In the genomic region with DNA sequence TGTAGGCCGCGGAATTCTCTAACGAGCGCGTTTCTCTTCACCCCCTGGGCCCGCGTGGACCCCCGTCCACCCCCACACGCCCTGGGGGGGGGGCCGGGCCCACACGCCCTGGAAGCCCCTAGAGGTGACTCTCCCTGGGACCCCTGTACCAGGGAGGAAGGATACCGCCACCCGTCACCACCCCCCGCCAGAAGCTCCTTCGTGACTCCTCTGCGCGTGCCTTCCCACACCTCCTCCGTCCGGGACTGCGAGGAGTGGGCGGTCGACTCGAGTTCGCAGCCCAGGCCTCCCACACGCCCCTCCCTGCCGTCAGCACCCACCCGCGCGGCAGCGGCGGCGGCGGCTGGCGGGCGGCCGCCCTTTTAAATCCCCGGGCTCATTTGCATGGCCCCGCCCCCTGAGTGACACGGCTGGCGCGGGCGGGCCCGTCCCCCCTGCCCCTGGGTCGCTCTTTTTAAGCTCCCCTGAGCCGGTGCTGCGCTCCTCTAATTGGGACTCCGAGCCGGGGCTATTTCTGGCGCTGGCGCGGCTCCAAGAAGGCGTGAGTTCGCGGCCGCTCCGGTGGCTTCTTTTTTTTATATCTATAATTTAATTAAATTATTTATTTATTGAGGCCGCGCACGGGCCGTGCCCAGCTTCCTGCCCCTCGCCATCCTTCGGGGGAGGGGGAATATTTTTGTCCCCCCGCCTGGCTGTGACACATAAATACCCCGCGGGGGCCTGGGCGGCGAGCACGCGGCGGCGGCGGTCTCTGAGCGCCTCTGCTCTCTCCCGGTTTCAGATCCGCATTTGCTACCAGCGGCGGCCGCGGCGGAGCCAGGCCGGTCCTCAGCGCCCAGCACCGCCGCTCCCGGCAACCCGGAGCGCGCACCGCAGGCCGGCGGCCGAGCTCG, we compare ENCODE assay signal across 8 cellular contexts. TPM values are rescaled to one million over a fixed set of nuclear protein-coding genes. Genes with fewer than 3 reads are reported as not detected.
DNase-seq lines count a peak whose midpoint lies in the region; TF ChIP-seq lines count a peak whose summit lies in the region.

A gene with protein sequence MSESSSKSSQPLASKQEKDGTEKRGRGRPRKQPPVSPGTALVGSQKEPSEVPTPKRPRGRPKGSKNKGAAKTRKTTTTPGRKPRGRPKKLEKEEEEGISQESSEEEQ (plus strand): TSS at position 451 of the 893 bp plus-strand sequence. CDS start 3,908 bp downstream, outside the sequence.

- TF ChIP-seq CTCF in DOHH2 (IDR thresholded peaks at IDR 0.05; ENCODE audit: low read depth, low read length, poor library complexity, severe bottlenecking) (no peak), Loucy (conservative IDR thresholded peaks at IDR 0.05; ENCODE audit: low read length) (no peak), neural cell (IDR thresholded peaks at IDR 0.05; ENCODE audit: poor library complexity, severe bottlenecking) (no peak), stomach (IDR thresholded peaks at IDR 0.05) (no peak)

- H3K9me2 ChIP-seq in DOHH2 (replicated peaks; ENCODE audit: control insufficient read depth, low read length) = no peaks in the 10 kb centered on the region
- no peaks in the 10 kb centered on the region for H3K9me2 ChIP-seq in Loucy (replicated peaks; ENCODE audit: low read depth, low read length)
- H3K9me2 ChIP-seq in neural cell (ENCODE audit: insufficient read depth, low read length) = no peaks in the 10 kb centered on the region

- H3K79me2 ChIP-seq in DOHH2 (ENCODE audit: control insufficient read depth, low read length) = peaks cover 51% of the 10 kb centered on the region
- peaks cover 42% of the 10 kb centered on the region for H3K79me2 ChIP-seq in Loucy (ENCODE audit: insufficient read depth, low read length)
- peaks cover 24% of the 10 kb centered on the region for H3K79me2 ChIP-seq in neural cell (replicated peaks; ENCODE audit: insufficient read depth, low read length)

- WGBS in stomach, 5 donors = 1 to 3% (median 2%) methylated on average over 45 to 93 of the region's 93 CpGs

- H3K4me3 ChIP-seq in DOHH2 (ENCODE audit: low read length) (peak within 1 kb of the TSS; percentile 82), Loucy (ENCODE audit: low read length, poor library complexity, severe bottlenecking) (peak within 1 kb of the TSS; percentile 80), neural cell (ENCODE audit: low read length) (peak within 1 kb of the TSS; percentile 89), stomach (peak within 1 kb of the TSS; percentile 72 to 85 (median 75))

- peaks cover 48% of the 10 kb centered on the region for H3K4me1 ChIP-seq in DOHH2 (ENCODE audit: control insufficient read depth, low read length)
- H3K4me1 ChIP-seq in Loucy (ENCODE audit: insufficient read depth, low read length, poor library complexity, severe bottlenecking) = peaks cover 29% of the 10 kb centered on the region
- H3K4me1 ChIP-seq in stomach = peaks cover 23 to 40% (median 30%) of the 10 kb centered on the region in 4 donors

- DNase-seq in GOT3 (lab: John Stamatoyannopoulos, UW) = peak; percentile 18
- peak; percentile 75 for DNase-seq in SHP77 treated with DMSO at 0.1 percent for 48 hours (lab: John Stamatoyannopoulos, UW)
- peak; percentile 82 for DNase-seq in activated effector memory CD4-positive, alpha-beta T cell treated with Interleukin-2 at 50 U/mL for 16 hours
- DNase-seq in fibroblast of the conjunctiva (ENCODE audit: low read depth) = peak; percentile 61
- DNase-seq in stomach = peak; percentile 92

- H3K9ac ChIP-seq in Loucy (ENCODE audit: low read depth, low read length, poor library complexity, severe bottlenecking) (peak within 1 kb of the TSS; percentile 100), neural cell (ENCODE audit: low read length) (peak within 1 kb of the TSS; percentile 77)

- peak within 1 kb of the TSS; percentile 94 for H3K27ac ChIP-seq in DOHH2 (ENCODE audit: low read depth, low read length)
- H3K27ac ChIP-seq in neural cell (ENCODE audit: low read length) = peak within 1 kb of the TSS; percentile 49
- peak within 1 kb of the TSS; percentile 89 to 94 (median 93) for H3K27ac ChIP-seq in stomach

- no peaks in the 10 kb centered on the region for H3K9me3 ChIP-seq in DOHH2 (ENCODE audit: control insufficient read depth, insufficient read depth, low read length)
- H3K9me3 ChIP-seq in Loucy (ENCODE audit: insufficient read depth, low read depth, low read length) = no peaks in the 10 kb centered on the region
- H3K9me3 ChIP-seq in neural cell (ENCODE audit: low read length) = no peaks in the 10 kb centered on the region
- no peaks in the 10 kb centered on the region for H3K9me3 ChIP-seq in stomach

- TF ChIP-seq EP300 in neural cell (conservative IDR thresholded peaks at IDR 0.05; ENCODE audit: poor library complexity, severe bottlenecking) = peak; percentile 9
- no peak for TF ChIP-seq EP300 in stomach (IDR thresholded peaks at IDR 0.05)

- H4K20me1 ChIP-seq in DOHH2 (ENCODE audit: control insufficient read depth, insufficient read depth, low read depth, low read length) (peaks cover 26% of the 10 kb centered on the region; the same call in 1 of the 2 replicates), Loucy (ENCODE audit: insufficient read depth, low read length, poor library complexity, severe bottlenecking) (peaks cover 34% of the 10 kb centered on the region), neural cell (ENCODE audit: insufficient read depth) (peaks cover 4% of the 10 kb centered on the region)

- H2AFZ ChIP-seq in Loucy (ENCODE audit: low read length) (peak within 1 kb of the TSS; percentile 93), neural cell (ENCODE audit: low read depth, low read length) (peak within 1 kb of the TSS; percentile 9)

- TF ChIP-seq POLR2A in stomach (IDR thresholded peaks at IDR 0.05) = peak in 2 of 4 donors; percentile 56 to 90

- H3F3A ChIP-seq in DOHH2 (ENCODE audit: control insufficient read depth, insufficient read depth) (peaks cover 50% of the 10 kb centered on the region), Loucy (ENCODE audit: low read depth) (0 out of 2 replicates have a peak, but pooled peaks cover 6% of the 10 kb centered on the region), neural cell (ENCODE audit: insufficient read depth, low read length, poor library complexity, severe bottlenecking) (no peaks in the 10 kb centered on the region)

- H3K4me2 ChIP-seq in DOHH2 (ENCODE audit: low read length) (peak within 1 kb of the TSS; percentile 95), Loucy (ENCODE audit: low read depth, low read length, poor library complexity, severe bottlenecking) (peak within 1 kb of the TSS; percentile 84), neural cell (ENCODE audit: low read length) (peak within 1 kb of the TSS; percentile 76)

- H3K36me3 ChIP-seq in DOHH2 (ENCODE audit: control insufficient read depth, low read length) (peaks cover 45% of the 10 kb centered on the region), Loucy (ENCODE audit: insufficient read depth, low read length) (peaks cover 11% of the 10 kb centered on the region; the same call in 1 of the 2 replicates), neural cell (ENCODE audit: insufficient read depth, low read length) (no peaks in the 10 kb centered on the region), stomach (peaks cover 0 to 18% (median 14%) of the 10 kb centered on the region in 4 donors)

- intact Hi-C loops in stomach (cut with DNase I; ENCODE audit: low total_unique reads) = no loop called here

- H3K27me3 ChIP-seq in DOHH2 (ENCODE audit: control insufficient read depth, low read length) = no peaks in the 10 kb centered on the region
- H3K27me3 ChIP-seq in Loucy (ENCODE audit: insufficient read depth, low read length, poor library complexity, severe bottlenecking) = no peaks in the 10 kb centered on the region
- H3K27me3 ChIP-seq in neural cell (ENCODE audit: insufficient read depth, low read depth, low read length) = peaks cover 6% of the 10 kb centered on the region
- no peaks in the 10 kb centered on the region for H3K27me3 ChIP-seq in stomach

- TF ChIP-seq RAD21 in neural cell (conservative IDR thresholded peaks at IDR 0.05) = no peak

TF ChIP-seq in neural cell, 6 proteins besides CTCF, POLR2A, EP300 and RAD21:
- TF ChIP-seq EZH2 (IDR thresholded peaks at IDR 0.05; ENCODE audit: borderline replicate concordance, insufficient read depth, low read length, poor library complexity, severe bottlenecking) (no peak), SMC3 (conservative IDR thresholded peaks at IDR 0.05; ENCODE audit: poor library complexity) (no peak), MXI1 (conservative IDR thresholded peaks at IDR 0.05; ENCODE audit: poor library complexity, severe bottlenecking) (no peak), POLR2AphosphoS5 (IDR thresholded peaks at IDR 0.05) (peak; percentile 69), REST (IDR thresholded peaks at IDR 0.05; ENCODE audit: borderline replicate concordance) (no peak)

RNA-seq across cellular contexts. Expression of the gene that starts here (rescaled TPM):
- 31.5 and 42.2 TPM in 2 replicates for polyA plus RNA-seq in neural cell
- 39.0 and 39.9 TPM in 2 replicates for polyA minus RNA-seq in neural cell
- 100 to 1,000 TPM in 1 of 5 donors, 10 to 100 TPM in 3, 1 to 10 TPM in 1; 9.3 to 106 (median 33.6) TPM for total RNA-seq in stomach
- 100 to 1,000 TPM in 1 of 3 donors, 10 to 100 TPM in 2; 91.4 to 114 (median 92.6) TPM for polyA plus RNA-seq in stomach

Comparison
In these comparisons a context has a peak if more than half of its experiments do, and no peak if none do; other contexts are left out.
1. Peak in every context shown above with its lines: DNase-seq, H3K4me3 ChIP-seq and H3K27ac ChIP-seq.
2. DNase-seq: peak in every context shown above with its lines; median percentile 92 in stomach; 82 in activated effector memory CD4-positive, alpha-beta T cell treated with Interleukin-2 at 50 U/mL for 16 hours; 75 in SHP77 treated with DMSO at 0.1 percent for 48 hours; 61 in fibroblast of the conjunctiva; 18 in GOT3.